In the genomic region with DNA sequence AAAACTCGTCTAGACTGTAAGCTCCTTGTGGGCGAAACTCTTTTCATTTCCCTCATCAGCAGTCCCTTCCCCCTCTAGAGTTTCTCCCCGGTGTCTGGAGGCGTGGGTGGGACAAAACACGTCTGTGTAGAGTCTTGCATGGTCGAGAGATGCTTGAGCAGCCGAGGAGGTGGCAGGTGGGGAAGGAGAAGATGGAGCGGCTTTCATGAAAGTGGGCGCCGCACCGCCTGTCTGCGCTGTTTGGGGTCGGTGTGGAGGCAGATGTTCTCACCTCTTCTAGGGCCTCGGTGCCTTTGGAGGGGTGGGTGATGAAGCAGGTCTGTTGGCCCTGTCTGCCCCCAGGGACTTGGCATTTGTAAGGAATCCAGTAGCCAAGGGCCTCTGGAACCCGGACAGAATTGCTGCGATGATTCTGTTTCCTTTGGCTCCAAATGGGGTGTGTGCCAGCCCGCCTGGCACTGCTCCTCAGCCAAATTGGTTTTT, we compare ENCODE assay signal across 8 cellular contexts. TPM values are rescaled to one million over a fixed set of nuclear protein-coding genes. Genes with fewer than 3 reads are reported as not detected.
DNase-seq lines count a peak whose midpoint lies in the region; ATAC-seq and TF ChIP-seq lines count a peak whose summit lies in the region.

No MANE protein-coding gene starts in this region.

- H3K27ac ChIP-seq in effector memory CD4-positive, alpha-beta T cell (ENCODE audit: insufficient read depth, low read length, poor library complexity, severe bottlenecking), result peak overlapping the region; percentile 80

- peak overlapping the region; percentile 83 for H3K27ac Mint-ChIP-seq in Caco-2 (ENCODE audit: unreplicated experiment)

- H3K36me3 ChIP-seq in Caco-2 (ENCODE audit: control insufficient read depth, insufficient read depth, low read length), result peaks cover 7% of the 10 kb centered on the region
- H3K36me3 ChIP-seq in effector memory CD4-positive, alpha-beta T cell (ENCODE audit: control insufficient read depth, insufficient read depth, low read length), result no peaks in the 10 kb centered on the region

- H3K9me3 ChIP-seq in Caco-2, result no peaks in the 10 kb centered on the region
- H3K9me3 ChIP-seq in effector memory CD4-positive, alpha-beta T cell (ENCODE audit: control insufficient read depth, low read length), result no peaks in the 10 kb centered on the region

- H3K36me3 Mint-ChIP-seq in Caco-2 (ENCODE audit: insufficient read depth, unreplicated experiment), result peaks cover 29% of the 10 kb centered on the region

- POLR2A ChIA-PET in Caco-2 (lab: Charles Lee), result interaction anchor here (0.8 kb wide), 1 partner anchor 66 kb away, joined by 10 read pairs; no protein-coding TSS in a partner anchor

- ATAC-seq in GM21528 (IDR thresholded peaks at IDR 0.05; ENCODE audit: low FRiP score, unreplicated experiment) (no peak), GM18520 (IDR thresholded peaks at IDR 0.05; ENCODE audit: unreplicated experiment) (no peak)

- no peaks in the 10 kb centered on the region for H3K27me3 ChIP-seq in Caco-2 (replicated peaks; ENCODE audit: control insufficient read depth, insufficient read depth, low read length)
- no peaks in the 10 kb centered on the region for H3K27me3 ChIP-seq in effector memory CD4-positive, alpha-beta T cell (replicated peaks; ENCODE audit: control insufficient read depth, insufficient read depth, low read length, poor library complexity, severe bottlenecking)

- peak overlapping the region; percentile 82 for H3K4me3 Mint-ChIP-seq in Caco-2 (ENCODE audit: unreplicated experiment)

- BruUV-seq in Caco-2 (replicated peaks; lab: Mats Ljungman, UMichigan), result TSS peak; percentile 59

- peak overlapping the region; percentile 76 for H3K4me3 ChIP-seq in Caco-2 (ENCODE audit: low read depth, low read length)
- H3K4me3 ChIP-seq in effector memory CD4-positive, alpha-beta T cell (ENCODE audit: insufficient read depth, low read depth, low read length, poor library complexity, severe bottlenecking), result peak overlapping the region; percentile 64

- TF ChIP-seq CTCF in Caco-2 (IDR thresholded peaks at IDR 0.05; ENCODE audit: insufficient read depth in 1 of 2, low read depth in 1 of 2, low read length in 1 of 2, severe bottlenecking in 1 of 2, unreplicated experiment in 1 of 2), result no peak

- CTCF ChIA-PET in Caco-2 (lab: Charles Lee), result no interaction called here

- intact Hi-C loops in Caco-2 (cut with micrococcal nuclease; ENCODE audit: unreplicated experiment), result loop anchor here (2.0 to 5.0 kb wide), 2 partner anchors 75 to 170 kb away; a partner anchor contains a TSS

- no peaks in the 10 kb centered on the region for H3K27me3 Mint-ChIP-seq in Caco-2 (ENCODE audit: insufficient read depth, unreplicated experiment)

- H3K4me1 ChIP-seq in Caco-2, result no peaks in the 10 kb centered on the region
- H3K4me1 ChIP-seq in effector memory CD4-positive, alpha-beta T cell (ENCODE audit: control insufficient read depth, insufficient read depth, low read length, poor library complexity, severe bottlenecking), result peaks cover 33% of the 10 kb centered on the region

- H3K4me1 Mint-ChIP-seq in Caco-2 (ENCODE audit: low read depth, unreplicated experiment), result peaks cover 6% of the 10 kb centered on the region

- no peak for DNase-seq in Caco-2
- DNase-seq in NCI-H446 treated with DMSO at 0.1 percent for 48 hours (lab: John Stamatoyannopoulos, UW), result peak; percentile 88
- no peak for DNase-seq in effector memory CD4-positive, alpha-beta T cell
- peak in 29 of 56 donors; percentile 3 to 66 (median 19) for DNase-seq in nucleus accumbens (lab: John Stamatoyannopoulos, UW)
- DNase-seq in activated CD8-positive, alpha-beta memory T cell treated with anti-CD3 and anti-CD28 coated beads, Interleukin-2, amount 50 U/mL, for 48 hours, result no peak
- no peak for DNase-seq in DMS153 (lab: John Stamatoyannopoulos, UW)

- H3K9me3 Mint-ChIP-seq in Caco-2 (ENCODE audit: unreplicated experiment), result no peaks in the 10 kb centered on the region

RNA-seq across cellular contexts. Expression of a gene that starts 1.2 kb away (rescaled TPM):
- 41.4 and 44.4 TPM in 2 replicates for total RNA-seq in Caco-2 (2022)

Comparison
In these comparisons a context has a peak if more than half of its experiments do, and no peak if none do; other contexts are left out.
1. DNase-seq: peak in NCI-H446 treated with DMSO at 0.1 percent for 48 hours (single experiment) and nucleus accumbens (29 of 56); none in Caco-2 (0 of 2), effector memory CD4-positive, alpha-beta T cell (0 of 3), activated CD8-positive, alpha-beta memory T cell treated with anti-CD3 and anti-CD28 coated beads, Interleukin-2, amount 50 U/mL, for 48 hours (single experiment) and DMS153 (single experiment).